In the genomic region with DNA sequence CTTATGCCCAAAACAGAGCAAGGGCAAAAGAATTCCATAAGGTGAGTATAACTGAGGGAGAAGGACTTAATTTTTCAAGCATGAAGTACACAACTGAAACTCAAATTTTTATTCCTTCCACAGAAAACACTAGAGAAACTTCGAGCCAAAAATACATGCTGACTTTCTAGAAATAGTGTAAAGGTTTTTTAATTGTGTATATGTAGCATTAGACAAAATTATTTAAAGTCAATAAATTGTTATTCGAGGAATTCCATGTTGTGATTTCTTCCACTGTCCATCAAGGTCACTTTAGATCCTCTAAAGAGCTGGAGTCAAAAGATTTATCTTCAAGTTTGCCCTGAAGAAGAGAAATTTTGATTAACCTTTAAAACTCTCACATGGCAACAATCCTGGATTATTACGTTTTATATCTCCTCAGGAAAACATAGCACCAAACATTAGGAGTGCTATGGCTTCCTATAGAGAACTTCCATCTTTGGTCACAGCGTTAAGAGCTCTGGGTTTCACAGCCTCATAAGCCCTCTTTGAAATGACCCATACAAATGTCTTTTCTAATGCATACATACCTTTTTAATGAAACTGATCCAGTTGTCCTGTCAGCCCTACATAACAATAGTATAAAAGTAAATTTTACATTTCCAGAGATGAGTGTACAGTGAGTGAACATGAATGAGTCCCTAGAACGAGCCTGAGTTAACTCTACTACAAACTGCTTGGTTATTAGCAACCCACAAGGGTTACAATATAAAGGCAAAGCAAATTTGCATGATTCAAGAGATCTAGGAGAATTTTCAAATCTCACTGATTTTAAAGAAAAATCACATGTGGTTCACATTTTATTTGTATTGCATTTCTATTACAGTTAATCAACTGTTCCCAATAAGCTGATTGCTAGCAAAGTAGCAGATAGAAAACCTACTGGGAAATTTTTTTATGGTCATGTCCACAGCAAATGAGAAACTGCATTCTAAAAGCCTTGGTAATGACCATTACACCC, we compare ENCODE assay signal across 1 cellular context.
TF ChIP-seq lines count a peak whose summit lies in the region.

No MANE protein-coding gene starts in this region.

TF ChIP-seq in HepG2, 621 proteins besides CTCF, POLR2A, EP300 and RAD21:
- TF ChIP-seq LCORL (IDR thresholded peaks at IDR 0.05) (no peak), LCORL (CRISPR knock-in tag; IDR thresholded peaks at IDR 0.05) (no peak), ZNF101 (CRISPR knock-in tag; IDR thresholded peaks at IDR 0.05; ENCODE audit: borderline replicate concordance, low read depth) (no peak), ZNF296 (CRISPR knock-in tag; conservative IDR thresholded peaks at IDR 0.05) (no peak), RBFOX2 (IDR thresholded peaks at IDR 0.05; ENCODE audit: low read depth, low read length) (peak; percentile 28; the same call in 1 of the 2 replicates), RBM22 (optimal IDR thresholded peaks at IDR 0.05; ENCODE audit: low read length) (peak; percentile 92), KDM1A (CRISPR knock-in tag; IDR thresholded peaks at IDR 0.05) (no peak), NFE2 (CRISPR knock-in tag; IDR thresholded peaks at IDR 0.05) (no peak), ZFP37 (CRISPR knock-in tag; IDR thresholded peaks at IDR 0.05; ENCODE audit: borderline replicate concordance) (no peak), GATA4 (IDR thresholded peaks at IDR 0.05; ENCODE audit: borderline replicate concordance, low read depth) (no peak)
- TF ChIP-seq, protein P1, sequence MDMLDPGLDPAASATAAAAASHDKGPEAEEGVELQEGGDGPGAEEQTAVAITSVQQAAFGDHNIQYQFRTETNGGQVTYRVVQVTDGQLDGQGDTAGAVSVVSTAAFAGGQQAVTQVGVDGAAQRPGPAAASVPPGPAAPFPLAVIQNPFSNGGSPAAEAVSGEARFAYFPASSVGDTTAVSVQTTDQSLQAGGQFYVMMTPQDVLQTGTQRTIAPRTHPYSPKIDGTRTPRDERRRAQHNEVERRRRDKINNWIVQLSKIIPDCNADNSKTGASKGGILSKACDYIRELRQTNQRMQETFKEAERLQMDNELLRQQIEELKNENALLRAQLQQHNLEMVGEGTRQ (IDR thresholded peaks at IDR 0.05; ENCODE audit: low read depth, low read length): no peak
- TF ChIP-seq, protein P1 (CRISPR knock-in tag; IDR thresholded peaks at IDR 0.05; ENCODE audit: borderline replicate concordance): no peak
